Comparison of ENCODE assay signal across 15 cellular contexts in the genomic region with DNA sequence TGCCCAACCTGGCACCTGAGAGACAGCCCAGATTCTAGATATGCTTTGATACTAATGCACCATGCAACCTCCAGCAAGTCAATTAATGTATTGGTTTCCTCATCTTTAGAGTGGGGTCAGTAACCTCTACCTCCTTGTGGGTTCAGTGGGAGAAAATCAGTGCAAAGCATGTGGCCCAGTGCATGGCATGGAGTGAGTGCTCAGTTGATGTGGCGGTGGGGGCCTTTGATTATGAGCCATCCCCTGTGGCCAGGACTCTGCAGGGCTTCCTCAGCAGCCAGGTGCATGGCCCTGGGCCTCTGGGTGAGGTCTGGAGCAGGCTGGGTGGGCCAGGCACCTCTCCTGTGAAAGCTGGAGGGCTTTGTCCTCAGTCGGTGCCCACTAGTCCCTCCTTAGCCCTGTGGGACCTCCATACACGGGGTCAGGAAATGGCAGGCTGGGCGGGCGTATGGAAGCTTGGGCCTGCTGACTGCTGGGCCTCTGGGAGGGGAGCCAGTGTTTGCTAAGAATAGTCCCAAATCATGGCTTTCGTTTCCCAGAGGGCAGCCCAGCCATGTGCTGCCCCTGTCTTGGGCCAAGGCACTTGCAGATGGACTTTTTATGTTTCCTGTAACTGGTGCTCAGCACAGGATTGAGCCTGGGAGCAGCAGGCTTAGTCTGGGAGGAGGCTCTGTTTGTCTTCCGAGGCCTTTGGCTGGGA. TPM values are rescaled to one million over a fixed set of nuclear protein-coding genes. Genes with fewer than 3 reads are reported as not detected.
DNase-seq lines count a peak whose midpoint lies in the region; ATAC-seq lines count a peak whose summit lies in the region.
"Had no signal": no experiment of that assay in that cellular context is flagged by ENCODE, and none has a peak within 500 bp of the region (broad histone marks: within the 10 kb centered on the region; RNA-seq: fewer than 3 reads in every experiment).

No MANE protein-coding gene starts in this region.

- no peak overlapping the region for H3K56ac ChIP-seq in mesendoderm (ENCODE audit: low read length)

- no peak overlapping the region for H2BK120ac ChIP-seq in mesendoderm (ENCODE audit: low read depth, low read length)

- H3K4ac ChIP-seq in mesendoderm (ENCODE audit: low read depth, low read length) = no peak overlapping the region

- peaks cover 58 to 64% (median 62%) of the 10 kb centered on the region in 3 donors for H3K4me1 ChIP-seq in skeletal muscle tissue (ENCODE audit: control insufficient read depth in 3 of 3, insufficient read depth in 3 of 3, low read length in 3 of 3)
- H3K4me1 ChIP-seq in mesendoderm (ENCODE audit: control insufficient read depth, low read depth, low read length) = peaks cover 11% of the 10 kb centered on the region

- H3K4me3 ChIP-seq in skeletal muscle tissue (ENCODE audit: low read length in 3 of 3) = peak overlapping the region; percentile 9 to 35 (median 17)
- H3K4me3 ChIP-seq in mesendoderm (ENCODE audit: low read length) = no peak overlapping the region

- H3K18ac ChIP-seq in mesendoderm (ENCODE audit: low read length) = no peak overlapping the region

- H4K8ac ChIP-seq in mesendoderm (ENCODE audit: low read depth, low read length) = no peak overlapping the region

- H3K4me2 ChIP-seq in mesendoderm (ENCODE audit: low read length) = no peak overlapping the region

- peak; percentile 52 for ATAC-seq in left lobe of liver
- ATAC-seq in GM19395 (IDR thresholded peaks at IDR 0.05; ENCODE audit: unreplicated experiment) = no peak
- ATAC-seq: HCT116 had no signal

- no peak overlapping the region for H3K23ac ChIP-seq in mesendoderm (ENCODE audit: low read length)

- peaks cover 23% of the 10 kb centered on the region for H3K79me2 ChIP-seq in mesendoderm (ENCODE audit: control insufficient read depth, insufficient read depth, low read length)

- peaks cover 19% of the 10 kb centered on the region for H3K79me1 ChIP-seq in mesendoderm (ENCODE audit: low read length)

- no peak overlapping the region for H3K4me3 Mint-ChIP-seq in activated CD4-positive, alpha-beta T cell treated with anti-CD3 and anti-CD28 coated beads, Interleukin-2, amount 10 ng/mL, durations not matched to agents 24 days and 14 days

- H2AK5ac ChIP-seq in mesendoderm (ENCODE audit: low read length) = no peak overlapping the region

- no peaks in the 10 kb centered on the region for H3K9me3 Mint-ChIP-seq in activated CD4-positive, alpha-beta T cell treated with anti-CD3 and anti-CD28 coated beads, Interleukin-2, amount 10 ng/mL, durations not matched to agents 24 days and 14 days

- H3K27ac ChIP-seq in skeletal muscle tissue (ENCODE audit: low read depth, low read length) (peak overlapping the region; percentile 75), mesendoderm (ENCODE audit: low read depth, low read length) (no peak overlapping the region)

- H3K36me3 ChIP-seq in skeletal muscle tissue (ENCODE audit: control insufficient read depth in 3 of 3, insufficient read depth in 3 of 3, low read length in 3 of 3) = peaks cover 0 to 2% (median 0%) of the 10 kb centered on the region in 3 donors
- no peaks in the 10 kb centered on the region for H3K36me3 ChIP-seq in mesendoderm (ENCODE audit: control insufficient read depth, insufficient read depth, low read length)

- H3K27ac Mint-ChIP-seq in activated CD4-positive, alpha-beta T cell treated with anti-CD3 and anti-CD28 coated beads, Interleukin-2, amount 10 ng/mL, durations not matched to agents 24 days and 14 days = no peak overlapping the region

- no peaks in the 10 kb centered on the region for H3K27me3 ChIP-seq in skeletal muscle tissue (ENCODE audit: control insufficient read depth in 3 of 3, insufficient read depth in 3 of 3, low read length in 3 of 3)
- no peaks in the 10 kb centered on the region for H3K27me3 ChIP-seq in mesendoderm (ENCODE audit: insufficient read depth, low read length, poor library complexity)

- WGBS in mesendoderm (ENCODE audit: extremely low coverage, insufficient coverage, low lambda C conversion rate) = no CpG with 5 or more reads among the region's 7 CpGs

- DNase-seq in GM03348 (ENCODE audit: low spot score) (peak; percentile 36), dermis blood vessel endothelial cell (peak; percentile 83), left lobe of liver (ENCODE audit: low spot score) (no peak), mesendoderm (no peak), NCI-H748 (lab: John Stamatoyannopoulos, UW; ENCODE audit: unreplicated experiment) (no peak)
- no peak for DNase-seq in activated CD4-positive, alpha-beta T cell treated with anti-CD3 and anti-CD28 coated beads, Interleukin-2, amount 10 ng/mL, durations not matched to agents 24 days and 14 days
- DNase-seq: activated CD4-positive, alpha-beta T cell treated with anti-CD3 and anti-CD28 coated beads for 4 hours; T-helper 1 cell; trophoblast cell had no signal

- peak overlapping the region; percentile 60 to 66 (median 65) for H3K9ac ChIP-seq in skeletal muscle tissue (ENCODE audit: low read depth in 1 of 3, low read length in 3 of 3)
- H3K9ac ChIP-seq in mesendoderm (ENCODE audit: low read length) = no peak overlapping the region

- no peak overlapping the region for H2BK15ac ChIP-seq in mesendoderm (replicated peaks; ENCODE audit: low read depth)

- H4K5ac ChIP-seq in mesendoderm (ENCODE audit: low read length) = no peak overlapping the region

- peaks cover 26% of the 10 kb centered on the region for H3K4me1 Mint-ChIP-seq in activated CD4-positive, alpha-beta T cell treated with anti-CD3 and anti-CD28 coated beads, Interleukin-2, amount 10 ng/mL, durations not matched to agents 24 days and 14 days

- peaks cover 2% of the 10 kb centered on the region for H3K36me3 Mint-ChIP-seq in activated CD4-positive, alpha-beta T cell treated with anti-CD3 and anti-CD28 coated beads, Interleukin-2, amount 10 ng/mL, durations not matched to agents 24 days and 14 days (ENCODE audit: low read depth)

- peaks cover 37% of the 10 kb centered on the region for H3K27me3 Mint-ChIP-seq in activated CD4-positive, alpha-beta T cell treated with anti-CD3 and anti-CD28 coated beads, Interleukin-2, amount 10 ng/mL, durations not matched to agents 24 days and 14 days

- no peak overlapping the region for H2BK5ac ChIP-seq in mesendoderm (ENCODE audit: low read length)

- no peaks in the 10 kb centered on the region for H3K9me3 ChIP-seq in skeletal muscle tissue (ENCODE audit: control insufficient read depth in 3 of 3, low read length in 3 of 3)

- intact Hi-C loops in activated CD4-positive, alpha-beta T cell treated with anti-CD3 and anti-CD28 coated beads, Interleukin-2, amount 10 ng/mL, durations not matched to agents 24 days and 14 days (cut with micrococcal nuclease) = no loop called here

RNA-seq across cellular contexts. Expression of gene PALD1, which starts 3.4 kb away (rescaled TPM):
- 248 and 276 TPM in 2 replicates for total RNA-seq in dermis blood vessel endothelial cell
- total RNA-seq in left lobe of liver = 1.1 TPM
- total RNA-seq in skeletal muscle tissue = 15.7 TPM
- 14.2 TPM for polyA plus RNA-seq in mesendoderm (2013, experiment 1 of 2)
- 14.9 TPM for polyA plus RNA-seq in mesendoderm (2013, experiment 2 of 2)
- total RNA-seq in activated CD4-positive, alpha-beta T cell treated with anti-CD3 and anti-CD28 coated beads, Interleukin-2, amount 10 ng/mL, durations not matched to agents 24 days and 14 days = 1.9 and 2.1 TPM in 2 replicates
- total RNA-seq: bronchial epithelial cell had no signal

RNA-seq across cellular contexts. Expression of gene NODAL, which starts 40.5 kb away (rescaled TPM):
- total RNA-seq in dermis blood vessel endothelial cell = not detected in 2 replicates
- not detected for total RNA-seq in left lobe of liver
- not detected for total RNA-seq in skeletal muscle tissue
- polyA plus RNA-seq in mesendoderm (2013, experiment 1 of 2) = 318 TPM
- 312 TPM for polyA plus RNA-seq in mesendoderm (2013, experiment 2 of 2)
- not detected in 2 replicates for total RNA-seq in activated CD4-positive, alpha-beta T cell treated with anti-CD3 and anti-CD28 coated beads, Interleukin-2, amount 10 ng/mL, durations not matched to agents 24 days and 14 days
- total RNA-seq: progenitor cell of endocrine pancreas had no signal
- polyA plus RNA-seq: AG04450 had no signal

Comparison
In these comparisons a context has a peak if more than half of its experiments do, and no peak if none do; other contexts are left out.
1. DNase-seq: peak in GM03348 (single experiment) and dermis blood vessel endothelial cell (single experiment); none in left lobe of liver (single experiment), mesendoderm (single experiment), NCI-H748 (single experiment) and activated CD4-positive, alpha-beta T cell treated with anti-CD3 and anti-CD28 coated beads, Interleukin-2, amount 10 ng/mL, durations not matched to agents 24 days and 14 days (single experiment).
2. RNA of gene PALD1, which starts 3.4 kb away (total RNA-seq): 248 to 276 TPM in dermis blood vessel endothelial cell; 15.7 TPM in skeletal muscle tissue (single experiment), 1.9 to 2.1 TPM in activated CD4-positive, alpha-beta T cell treated with anti-CD3 and anti-CD28 coated beads, Interleukin-2, amount 10 ng/mL, durations not matched to agents 24 days and 14 days and 1.1 TPM in left lobe of liver (single experiment); every median in the first group is over 10 times any median in the second.